ENCODE assay signal across 10 cellular contexts in the genomic region with DNA sequence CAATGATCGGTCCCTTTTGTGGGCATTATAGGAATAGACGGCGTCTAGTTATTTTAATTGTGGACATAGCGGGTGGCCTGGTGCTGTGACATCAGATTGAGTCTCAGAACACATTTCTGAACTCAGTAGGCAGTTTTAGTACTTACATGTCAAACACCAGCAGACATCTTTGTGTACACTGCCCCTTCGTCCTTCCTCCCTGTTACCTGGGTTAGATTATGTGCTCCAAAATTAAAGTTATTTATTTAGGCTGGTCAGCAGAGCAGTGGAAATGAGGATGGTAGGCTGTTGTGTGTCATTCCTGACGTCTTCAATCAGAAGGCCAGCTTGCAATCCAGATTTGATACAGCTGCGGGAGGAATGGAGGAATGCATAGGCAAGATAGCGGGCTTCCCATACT. TPM values are rescaled to one million over a fixed set of nuclear protein-coding genes. Genes with fewer than 3 reads are reported as not detected.
DNase-seq lines count a peak whose midpoint lies in the region; ATAC-seq and TF ChIP-seq lines count a peak whose summit lies in the region.
"Had no signal": no experiment of that assay in that cellular context is flagged by ENCODE, and none has a peak within 500 bp of the region (broad histone marks: within the 10 kb centered on the region; RNA-seq: fewer than 3 reads in every experiment).

No MANE protein-coding gene starts in this region.

- POLR2A ChIA-PET in T-cell (lab: Charles Lee), result no interaction called here

- DNase-seq in Calu3 (peak; percentile 2), T-cell (no peak), glutamatergic neuron (no peak), retina (peak; percentile 53), OCI-M1 (lab: John Stamatoyannopoulos, UW) (no peak), SKM-1 (lab: John Stamatoyannopoulos, UW; ENCODE audit: unreplicated experiment) (no peak)
- DNase-seq: NCI-H446 treated with DMSO at 0.1 percent for 48 hours had no signal

- no peaks in the 10 kb centered on the region for H3K9me3 Mint-ChIP-seq in Calu3 (ENCODE audit: low read depth, unreplicated experiment)
- no peaks in the 10 kb centered on the region for H3K9me3 Mint-ChIP-seq in T-cell
- peaks cover 3% of the 10 kb centered on the region for H3K9me3 Mint-ChIP-seq in glutamatergic neuron (ENCODE audit: unreplicated experiment)

- H3K27ac Mint-ChIP-seq in Calu3 (ENCODE audit: unreplicated experiment) (peak overlapping the region; percentile 94), T-cell (no peak overlapping the region), glutamatergic neuron (ENCODE audit: unreplicated experiment) (no peak overlapping the region)

- TF ChIP-seq CTCF in Calu3 (IDR thresholded peaks at IDR 0.05; ENCODE audit: unreplicated experiment) (no peak), glutamatergic neuron (IDR thresholded peaks at IDR 0.05; ENCODE audit: partially characterized antibody, unreplicated experiment) (no peak)

- H3K27me3 Mint-ChIP-seq in Calu3 (ENCODE audit: unreplicated experiment) (no peaks in the 10 kb centered on the region), T-cell (peaks cover 11 to 42% of the 10 kb centered on the region in 2 donors), glutamatergic neuron (ENCODE audit: unreplicated experiment) (peaks cover 12% of the 10 kb centered on the region)

- intact Hi-C loops in Calu3 (cut with micrococcal nuclease; ENCODE audit: unreplicated experiment), result loop anchor here (10.0 kb wide), 2 partner anchors 179 to 431 kb away; no protein-coding TSS in a partner anchor

- BruUV-seq in Calu3 (replicated peaks; lab: Mats Ljungman, UMichigan), result no TSS peak

- ATAC-seq in T-cell (replicated peaks in 1 of 4), result no peak
- ATAC-seq in HG03095 (IDR thresholded peaks at IDR 0.05; ENCODE audit: unreplicated experiment), result no peak
- ATAC-seq in GM21390 (IDR thresholded peaks at IDR 0.05; ENCODE audit: unreplicated experiment), result no peak
- ATAC-seq: GM12878 had no signal

- peak overlapping the region; percentile 80 for H3K4me3 Mint-ChIP-seq in Calu3 (ENCODE audit: low read depth, unreplicated experiment)
- H3K4me3 Mint-ChIP-seq in T-cell, result peak overlapping the region in 2 of 3 donors; percentile 55 to 95
- peak overlapping the region; percentile 87 for H3K4me3 Mint-ChIP-seq in glutamatergic neuron (ENCODE audit: unreplicated experiment)

- H3K4me1 Mint-ChIP-seq in Calu3 (ENCODE audit: low read depth, unreplicated experiment) (peaks cover 36% of the 10 kb centered on the region), T-cell (peaks cover 28 to 43% (median 34%) of the 10 kb centered on the region in 3 donors), glutamatergic neuron (ENCODE audit: low read depth, unreplicated experiment) (peaks cover 44% of the 10 kb centered on the region)

- CTCF ChIA-PET in Calu3 (lab: Charles Lee) (no interaction called here), T-cell (lab: Charles Lee) (no interaction called here)

- peaks cover 85% of the 10 kb centered on the region for H3K36me3 Mint-ChIP-seq in Calu3 (ENCODE audit: insufficient read depth, unreplicated experiment)
- H3K36me3 Mint-ChIP-seq in T-cell, result no peaks in the 10 kb centered on the region
- H3K36me3 Mint-ChIP-seq in glutamatergic neuron (ENCODE audit: unreplicated experiment), result no peaks in the 10 kb centered on the region

RNA-seq across cellular contexts. Expression of a gene that starts 3.7 kb away (rescaled TPM):
- total RNA-seq in Calu3 (2022) (36.6 and 43.0 TPM in 2 replicates), T-cell (1 to 10 TPM; 2.6 to 6.2 (median 3.3) TPM), glutamatergic neuron (ENCODE audit: unreplicated experiment) (5.0 TPM)

Comparison
In these comparisons a context has a peak if more than half of its experiments do, and no peak if none do; other contexts are left out.
1. DNase-seq: peak in Calu3 (single experiment) and retina (single experiment); none in T-cell (0 of 34), glutamatergic neuron (single experiment), OCI-M1 (single experiment) and SKM-1 (single experiment).
2. Peak in every context shown above with its lines, with median percentiles within 50 percentile points of each other: H3K4me3 Mint-ChIP-seq.